Comparison of ENCODE assay signal across 12 cellular contexts in genomic region chr14:100679707-100680438, GRCh38. TPM values are rescaled to one million over a fixed set of nuclear protein-coding genes. Genes with fewer than 3 reads are reported as not detected.
DNase-seq lines count a peak whose midpoint lies in the region; ATAC-seq and TF ChIP-seq lines count a peak whose summit lies in the region.
"Had no signal": no experiment of that assay in that cellular context is flagged by ENCODE, and none has a peak within 500 bp of the region (broad histone marks: within the 10 kb centered on the region; RNA-seq: fewer than 3 reads in every experiment).

No MANE protein-coding gene starts in this region.

- TF ChIP-seq POLR2A in esophagus squamous epithelium (IDR thresholded peaks at IDR 0.05), result no peak
- no peak for TF ChIP-seq POLR2A in esophagus muscularis mucosa (IDR thresholded peaks at IDR 0.05; ENCODE audit: low read depth)

- H4K20me1 ChIP-seq in SK-N-SH (ENCODE audit: insufficient read depth), result no peaks in the 10 kb centered on the region

- ATAC-seq in SK-N-SH treated with all-trans-retinoic acid at 6 μM for 48 hours, result peak; percentile 45
- ATAC-seq: A549 had no signal

- 93% methylated on average over 5 of the region's 16 CpGs for WGBS in SK-N-SH (ENCODE audit: low lambda C conversion rate)
- whole genome bisulfite sequencing in esophagus squamous epithelium, 2 donors, result 60 to 79% methylated on average over 3 to 4 of the region's 16 CpGs
- 70% methylated on average over 16 of the region's 16 CpGs for WGBS in esophagus muscularis mucosa

- POLR2A ChIA-PET in SK-N-SH (lab: Yijun Ruan, JAX), result interaction anchor here (0.7 to 5.1 kb wide), 3 partner anchors 52 to 104 kb away, joined by 3 to 103 read pairs (median 39); no protein-coding TSS in a partner anchor

- H3K27me3 ChIP-seq in SK-N-SH (ENCODE audit: insufficient read depth) (no peaks in the 10 kb centered on the region), esophagus squamous epithelium (peaks cover 0 to 45% (median 0%) of the 10 kb centered on the region in 4 donors), esophagus muscularis mucosa (peaks cover 0 to 4% (median 0%) of the 10 kb centered on the region in 4 donors)

- TF ChIP-seq EP300 in SK-N-SH (IDR thresholded peaks at IDR 0.05; ENCODE audit: borderline replicate concordance in 1 of 2, low read depth in 1 of 2, low read length in 1 of 2) (no peak), esophagus muscularis mucosa (IDR thresholded peaks at IDR 0.05) (no peak)

- H3K9me2 ChIP-seq in SK-N-SH, result no peaks in the 10 kb centered on the region

- intact Hi-C loops in esophagus squamous epithelium (cut with DNase I) (no loop called here), esophagus muscularis mucosa (cut with DNase I) (no loop called here)

- peaks cover 0 to 91% of the 10 kb centered on the region in 2 experiments; a peak in 2 of 4 replicates for H3K4me1 ChIP-seq in SK-N-SH (ENCODE audit: control insufficient read depth in 1 of 2, insufficient read depth in 2 of 2, low read depth in 1 of 2, low read length in 1 of 2)
- peaks cover 11 to 52% (median 32%) of the 10 kb centered on the region in 3 donors for H3K4me1 ChIP-seq in esophagus squamous epithelium
- peaks cover 25 to 49% (median 48%) of the 10 kb centered on the region in 4 donors for H3K4me1 ChIP-seq in esophagus muscularis mucosa

- no peaks in the 10 kb centered on the region for H3K9me3 ChIP-seq in SK-N-SH
- H3K9me3 ChIP-seq in esophagus squamous epithelium, result no peaks in the 10 kb centered on the region
- H3K9me3 ChIP-seq in esophagus muscularis mucosa, result no peaks in the 10 kb centered on the region
- H3K9me3 ChIP-seq: A549 had no signal

- CTCF ChIA-PET in SK-N-SH (lab: Yijun Ruan, JAX), result interaction anchor here (0.9 to 6.3 kb wide), 5 partner anchors 16 to 263 kb away, joined by 3 to 33 read pairs (median 3); no protein-coding TSS in a partner anchor

- H3K36me3 ChIP-seq in SK-N-SH (replicated peaks in 1 of 2; ENCODE audit: control insufficient read depth in 1 of 2, insufficient read depth in 2 of 2, low read length in 1 of 2) (no peaks in the 10 kb centered on the region), esophagus squamous epithelium (no peaks in the 10 kb centered on the region), esophagus muscularis mucosa (no peaks in the 10 kb centered on the region)

- peaks cover 4% of the 10 kb centered on the region for H3F3A ChIP-seq in SK-N-SH (replicated peaks; ENCODE audit: insufficient read depth)

- DNase-seq in SK-N-SH (no peak), esophagus squamous epithelium (lab: John Stamatoyannopoulos, UW) (no peak), mucosa of gallbladder (ENCODE audit: low spot score) (peak; percentile 80), ureter (ENCODE audit: low spot score) (peak; percentile 64), NCI-H1417 treated with DMSO at 0.1 percent for 48 hours (lab: John Stamatoyannopoulos, UW) (no peak), NCI-H526 treated with DMSO at 0.1 percent for 48 hours (lab: John Stamatoyannopoulos, UW) (no peak), esophagus muscularis mucosa (ENCODE audit: extremely low spot score) (no peak)
- DNase-seq: activated CD4-positive, alpha-beta T cell treated with anti-CD3 and anti-CD28 coated beads, Interleukin-2, amount 50 U/mL, for 48 hours; caudate nucleus; NCI-H1105 had no signal

- H2AFZ ChIP-seq in SK-N-SH (ENCODE audit: low read depth), result no peak overlapping the region

- TF ChIP-seq CTCF in SK-N-SH (IDR thresholded peaks at IDR 0.05) (no peak), esophagus squamous epithelium (IDR thresholded peaks at IDR 0.05) (no peak), esophagus muscularis mucosa (IDR thresholded peaks at IDR 0.05) (no peak)

- H3K9ac ChIP-seq in SK-N-SH, result no peak overlapping the region

- no peak overlapping the region for H3K4me3 ChIP-seq in SK-N-SH (ENCODE audit: low read depth in 2 of 2, low read length in 1 of 2)
- H3K4me3 ChIP-seq in esophagus squamous epithelium, result no peak overlapping the region
- no peak overlapping the region for H3K4me3 ChIP-seq in esophagus muscularis mucosa
- H3K4me3 ChIP-seq: A549 had no signal

- no peaks in the 10 kb centered on the region for H3K79me2 ChIP-seq in SK-N-SH (ENCODE audit: insufficient read depth)

- H3K4me2 ChIP-seq in SK-N-SH, result no peak overlapping the region
- H3K4me2 ChIP-seq: A549 had no signal

- no peak for TF ChIP-seq RAD21 in SK-N-SH (IDR thresholded peaks at IDR 0.05; ENCODE audit: low read length)

- H3K27ac ChIP-seq in SK-N-SH (ENCODE audit: low read depth in 2 of 2, low read length in 1 of 2), result peak overlapping the region in 1 of 2 experiments; percentile 99; a peak in 2 of 4 replicates
- H3K27ac ChIP-seq in esophagus squamous epithelium, result peak overlapping the region in 3 of 4 donors; percentile 13 to 76 (median 71)
- peak overlapping the region in 1 of 4 donors; percentile 22 for H3K27ac ChIP-seq in esophagus muscularis mucosa (replicated peaks in 1 of 4)
- H3K27ac ChIP-seq: A549 had no signal

TF ChIP-seq in SK-N-SH treated with all-trans-retinoic acid at 6 μM for 48 hours, 23 proteins besides CTCF, POLR2A, EP300 and RAD21 (continues in another document):
- no peak for TF ChIP-seq TCF4 (CRISPR knock-in tag; IDR thresholded peaks at IDR 0.05; ENCODE audit: borderline replicate concordance)
- no peak for TF ChIP-seq GLIS3 (CRISPR knock-in tag; IDR thresholded peaks at IDR 0.05)
- no peak for TF ChIP-seq ESRRG (CRISPR knock-in tag; IDR thresholded peaks at IDR 0.05)
- TF ChIP-seq ZNF8 (CRISPR knock-in tag; IDR thresholded peaks at IDR 0.05), result no peak
- TF ChIP-seq PATZ1 (CRISPR knock-in tag; IDR thresholded peaks at IDR 0.05; ENCODE audit: borderline replicate concordance), result no peak

TF ChIP-seq in SK-N-SH, 30 proteins besides CTCF, POLR2A, EP300 and RAD21:
- TF ChIP-seq IRF3 (IDR thresholded peaks at IDR 0.05; ENCODE audit: low read depth, low read length), result no peak
- TF ChIP-seq ELF1 (IDR thresholded peaks at IDR 0.05), result no peak
- TF ChIP-seq SIN3A (IDR thresholded peaks at IDR 0.05; ENCODE audit: borderline replicate concordance, low read depth, low read length), result no peak
- no peak for TF ChIP-seq SMC3 (IDR thresholded peaks at IDR 0.05; ENCODE audit: low read depth, low read length)
- no peak for TF ChIP-seq POLR2AphosphoS5 (IDR thresholded peaks at IDR 0.05; ENCODE audit: low read depth, low read length)
- no peak for TF ChIP-seq MXI1 (IDR thresholded peaks at IDR 0.05; ENCODE audit: low read depth, low read length)
- TF ChIP-seq FOSL2 (IDR thresholded peaks at IDR 0.05; ENCODE audit: borderline replicate concordance, low read depth), result no peak
- no peak for TF ChIP-seq TCF12 (IDR thresholded peaks at IDR 0.05)
- no peak for TF ChIP-seq EZH2phosphoT487 (IDR thresholded peaks at IDR 0.05; ENCODE audit: borderline replicate concordance, low read depth)

RNA-seq across cellular contexts. Expression of gene DLK1, which starts 46.8 kb away (rescaled TPM):
- 1.2 and 1.7 TPM in 2 replicates for polyA plus RNA-seq in SK-N-SH (2012; rRNA removed)
- 1.7 and 2.8 TPM in 2 replicates for polyA plus RNA-seq in SK-N-SH (2012; cell fraction: cytosol; rRNA removed)
- 0.73 and 0.87 TPM in 2 replicates for polyA plus RNA-seq in SK-N-SH (2012; cell fraction: nucleus; rRNA removed)
- total RNA-seq in esophagus squamous epithelium (not detected), mucosa of gallbladder (7.0 TPM), ureter (0.39 TPM), esophagus muscularis mucosa (under 1 TPM in 1 of 4 donors, not detected in 3; 0.33 TPM)

Comparison
In these comparisons a context has a peak if more than half of its experiments do, and no peak if none do; other contexts are left out.
1. DNase-seq: peak in mucosa of gallbladder (single experiment) and ureter (single experiment); none in SK-N-SH (single experiment), esophagus squamous epithelium (single experiment), NCI-H1417 treated with DMSO at 0.1 percent for 48 hours (single experiment), NCI-H526 treated with DMSO at 0.1 percent for 48 hours (single experiment) and esophagus muscularis mucosa (single experiment).